Comparison of ENCODE assay signal across 11 cellular contexts in genomic region chr11:75345455-75346224, GRCh38. TPM values are rescaled to one million over a fixed set of nuclear protein-coding genes. Genes with fewer than 3 reads are reported as not detected.
DNase-seq lines count a peak whose midpoint lies in the region; ATAC-seq and TF ChIP-seq lines count a peak whose summit lies in the region.
"Had no signal": no experiment of that assay in that cellular context is flagged by ENCODE, and none has a peak within 500 bp of the region (broad histone marks: within the 10 kb centered on the region; RNA-seq: fewer than 3 reads in every experiment).

No MANE protein-coding gene starts in this region.

- no peaks in the 10 kb centered on the region for H3K27me3 Mint-ChIP-seq in CD4-positive, CD25-positive, alpha-beta regulatory T cell
- H3K27me3 Mint-ChIP-seq in brain (no peaks in the 10 kb centered on the region), neural crest cell (ENCODE audit: low read depth) (peaks cover under 1% of the 10 kb centered on the region)

- no peak overlapping the region for H3K4me3 ChIP-seq in CD4-positive, CD25-positive, alpha-beta regulatory T cell (ENCODE audit: low read depth, low read length)

- ATAC-seq in CD4-positive, CD25-positive, alpha-beta regulatory T cell (ENCODE audit: low read depth in 2 of 2): no peak
- ATAC-seq in HG02678 (IDR thresholded peaks at IDR 0.05; ENCODE audit: unreplicated experiment) (peak; percentile 40), HG03565 (IDR thresholded peaks at IDR 0.05; ENCODE audit: unreplicated experiment) (no peak), GM18520 (IDR thresholded peaks at IDR 0.05; ENCODE audit: unreplicated experiment) (no peak)

- H3K4me3 Mint-ChIP-seq in CD4-positive, CD25-positive, alpha-beta regulatory T cell: peak overlapping the region in 2 of 4 donors; percentile 22 to 38
- no peak overlapping the region for H3K4me3 Mint-ChIP-seq in brain
- peak overlapping the region; percentile 59 for H3K4me3 Mint-ChIP-seq in neural crest cell

- H3K4me1 ChIP-seq in CD4-positive, CD25-positive, alpha-beta regulatory T cell (ENCODE audit: control insufficient read depth, insufficient read depth, low read length, poor library complexity, severe bottlenecking): peaks cover 48% of the 10 kb centered on the region

- no peaks in the 10 kb centered on the region for H3K36me3 Mint-ChIP-seq in CD4-positive, CD25-positive, alpha-beta regulatory T cell
- H3K36me3 Mint-ChIP-seq in brain: no peaks in the 10 kb centered on the region
- no peaks in the 10 kb centered on the region for H3K36me3 Mint-ChIP-seq in neural crest cell (ENCODE audit: low read depth)

- H3K9me3 Mint-ChIP-seq in CD4-positive, CD25-positive, alpha-beta regulatory T cell: no peaks in the 10 kb centered on the region
- H3K9me3 Mint-ChIP-seq in brain: peaks cover 0 to 3% (median 0%) of the 10 kb centered on the region in 5 experiments
- no peaks in the 10 kb centered on the region for H3K9me3 Mint-ChIP-seq in neural crest cell

- TF ChIP-seq CTCF in brain (conservative IDR thresholded peaks at IDR 0.05) (no peak), neural crest cell (conservative IDR thresholded peaks at IDR 0.05) (no peak)

- H3K27ac ChIP-seq in CD4-positive, CD25-positive, alpha-beta regulatory T cell (ENCODE audit: insufficient read depth, low read length, poor library complexity, severe bottlenecking): peak overlapping the region; percentile 9

- no peaks in the 10 kb centered on the region for H3K36me3 ChIP-seq in CD4-positive, CD25-positive, alpha-beta regulatory T cell (ENCODE audit: control insufficient read depth, insufficient read depth, low read length)

- peaks cover 8 to 97% (median 61%) of the 10 kb centered on the region in 4 donors for H3K4me1 Mint-ChIP-seq in CD4-positive, CD25-positive, alpha-beta regulatory T cell
- H3K4me1 Mint-ChIP-seq in brain (peaks cover 95% of the 10 kb centered on the region), neural crest cell (peaks cover 92% of the 10 kb centered on the region)

- no peak for DNase-seq in CD4-positive, CD25-positive, alpha-beta regulatory T cell
- no peak for DNase-seq in neural crest cell (ENCODE audit: low read depth, low spot score)
- no peak for DNase-seq in superior temporal gyrus (ENCODE audit: extremely low spot score)
- no peak for DNase-seq in RKO (ENCODE audit: low spot score)
- DNase-seq: DMS79 treated with DMSO at 0.1 percent for 48 hours, NCI-H524, retina had no signal

- no peaks in the 10 kb centered on the region for H3K27me3 ChIP-seq in CD4-positive, CD25-positive, alpha-beta regulatory T cell (ENCODE audit: control insufficient read depth, insufficient read depth, low read length)

- peak overlapping the region; percentile 89 to 94 (median 94) for H3K27ac Mint-ChIP-seq in CD4-positive, CD25-positive, alpha-beta regulatory T cell
- H3K27ac Mint-ChIP-seq in brain (peak overlapping the region; percentile 7 to 62 (median 54)), neural crest cell (ENCODE audit: unreplicated experiment) (peak overlapping the region; percentile 76)

- H3K9me3 ChIP-seq in CD4-positive, CD25-positive, alpha-beta regulatory T cell (ENCODE audit: control insufficient read depth in 2 of 2, low read length in 2 of 2): no peaks in the 10 kb centered on the region

RNA-seq across cellular contexts. Expression of gene ARRB1, which starts 5.8 kb away (rescaled TPM):
- 36.1 TPM for total RNA-seq in CD4-positive, CD25-positive, alpha-beta regulatory T cell
- polyA plus RNA-seq in CD4-positive, CD25-positive, alpha-beta regulatory T cell: 1 to 10 TPM; 5.1 to 8.0 (median 5.8) TPM
- polyA plus RNA-seq in brain (ENCODE audit: insufficient read depth, low read depth, low replicate concordance): 24.8 TPM
- 53.8 and 56.5 TPM in 2 replicates for total RNA-seq in neural crest cell

RNA-seq across cellular contexts. Expression of gene RPS3, which starts 53.7 kb away (rescaled TPM):
- total RNA-seq in CD4-positive, CD25-positive, alpha-beta regulatory T cell: 3,495 TPM
- 1,000 to 10,000 TPM; 3,908 to 6,708 (median 5,568) TPM for polyA plus RNA-seq in CD4-positive, CD25-positive, alpha-beta regulatory T cell
- polyA plus RNA-seq in brain (ENCODE audit: insufficient read depth, low read depth, low replicate concordance): 3,030 TPM
- 3,598 and 3,664 TPM in 2 replicates for total RNA-seq in neural crest cell
